1 cellular context compared by ENCODE assay signal in the genomic region with DNA sequence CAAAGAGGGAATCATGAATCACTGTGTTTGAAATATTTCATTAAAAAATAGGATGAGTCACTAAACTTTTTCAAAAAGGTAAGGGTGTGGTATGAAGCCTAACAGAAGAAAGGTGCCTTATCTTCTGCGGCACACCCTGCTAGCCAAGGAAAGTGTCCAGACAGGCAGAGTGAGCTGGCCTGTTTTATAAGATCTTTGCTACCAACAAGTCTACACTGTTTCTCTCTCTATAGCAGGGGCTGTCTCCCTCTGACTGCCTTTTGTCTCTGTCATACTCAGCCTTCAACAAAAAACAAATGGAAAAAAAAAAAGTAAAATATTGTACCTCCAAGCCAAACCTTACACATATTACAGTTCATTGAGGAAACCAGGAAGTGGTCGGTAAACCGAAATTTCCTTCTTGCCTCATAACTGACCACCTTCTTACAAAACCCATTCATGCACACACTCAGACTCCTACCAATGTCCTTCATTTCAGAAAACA.
TF ChIP-seq lines count a peak whose summit lies in the region.

No MANE protein-coding gene starts in this region.

TF ChIP-seq in K562, 482 proteins besides CTCF, POLR2A, EP300 and RAD21 (continued from another document):
- TF ChIP-seq COPS2 (conservative IDR thresholded peaks at IDR 0.05) (no peak), ZNF830 (CRISPR knock-in tag; IDR thresholded peaks at IDR 0.05) (no peak), CEBPB (tag; IDR thresholded peaks at IDR 0.05) (peak; percentile 72), STAT5A (IDR thresholded peaks at IDR 0.05; ENCODE audit: borderline replicate concordance, low read length) (peak; percentile 48; the same call in 1 of the 2 replicates), SIRT6 (IDR thresholded peaks at IDR 0.05; ENCODE audit: low read depth, low read length) (no peak), TAF7 (tag; IDR thresholded peaks at IDR 0.05) (no peak), ILF3 (IDR thresholded peaks at IDR 0.05; ENCODE audit: borderline replicate concordance) (no peak), ARID1B (IDR thresholded peaks at IDR 0.05) (peak; percentile 80), JUND (IDR thresholded peaks at IDR 0.05; ENCODE audit: borderline replicate concordance, low read depth, low read length) (peak; percentile 58; the same call in 1 of the 2 replicates), JUND (tag; IDR thresholded peaks at IDR 0.05; ENCODE audit: borderline replicate concordance, low read depth, low read length) (no peak; the same call in 1 of the 3 replicates), ILK (tag; IDR thresholded peaks at IDR 0.05; ENCODE audit: borderline replicate concordance, low read depth) (no peak), HDAC8 (tag; IDR thresholded peaks at IDR 0.05) (no peak), RNF2 (IDR thresholded peaks at IDR 0.05) (0 out of 2 replicates have a peak, but pooled peaks have one; percentile 18), HDAC2 (IDR thresholded peaks at IDR 0.05) (0 out of 2 replicates have a peak, but pooled peaks have one; percentile 33), PURB (CRISPR knock-in tag; IDR thresholded peaks at IDR 0.05; ENCODE audit: low read depth) (no peak), ZBTB17 (CRISPR knock-in tag; IDR thresholded peaks at IDR 0.05) (no peak), LEF1 (IDR thresholded peaks at IDR 0.05) (peak; percentile 36; the same call in 1 of the 2 replicates), CBFA2T2 (conservative IDR thresholded peaks at IDR 0.05) (peak; percentile 73), E2F3 (CRISPR knock-in tag; IDR thresholded peaks at IDR 0.05) (no peak), CBFA2T3 (IDR thresholded peaks at IDR 0.05) (peak; percentile 87), SOX6 (IDR thresholded peaks at IDR 0.05) (peak; percentile 95), RCOR1 (IDR thresholded peaks at IDR 0.05; ENCODE audit: borderline replicate concordance in 1 of 2, low read depth in 2 of 2, low read length in 2 of 2) (peak; percentile 11 to 69; a peak in 3 of 4 replicates), CTBP1 (IDR thresholded peaks at IDR 0.05; ENCODE audit: borderline replicate concordance) (peak; percentile 79; the same call in 1 of the 2 replicates), TAF1 (IDR thresholded peaks at IDR 0.05; ENCODE audit: control insufficient read depth, extremely low read depth, insufficient read depth, low read length, severe bottlenecking) (no peak), MXI1 (IDR thresholded peaks at IDR 0.05; ENCODE audit: low read depth, low read length) (no peak), TAL1 (IDR thresholded peaks at IDR 0.05) (peak; percentile 73), PTTG1 (tag; IDR thresholded peaks at IDR 0.05; ENCODE audit: low read depth) (no peak), MAFF (IDR thresholded peaks at IDR 0.05; ENCODE audit: low read length) (no peak), L3MBTL2 (IDR thresholded peaks at IDR 0.05) (no peak), TRIM28 (IDR thresholded peaks at IDR 0.05) (peak; percentile 38; the same call in 1 of the 2 replicates), TCF3 (CRISPR knock-in tag; IDR thresholded peaks at IDR 0.05) (peak; percentile 76), WHSC1 (IDR thresholded peaks at IDR 0.05; ENCODE audit: low read length) (no peak), ZNF165 (CRISPR knock-in tag; IDR thresholded peaks at IDR 0.05; ENCODE audit: borderline replicate concordance) (no peak), HDGF (IDR thresholded peaks at IDR 0.05) (no peak), SP2 (IDR thresholded peaks at IDR 0.05; ENCODE audit: extremely low read depth, low read depth, low read length, poor library complexity, severe bottlenecking) (no peak), FOSL1 (tag; conservative IDR thresholded peaks at IDR 0.05) (peak; percentile 76), MEIS2 (IDR thresholded peaks at IDR 0.05; ENCODE audit: partially characterized antibody) (peak; percentile 5), ARID2 (IDR thresholded peaks at IDR 0.05) (no peak), ZNF551 (CRISPR knock-in tag; IDR thresholded peaks at IDR 0.05) (no peak)
- TF ChIP-seq, protein P1, sequence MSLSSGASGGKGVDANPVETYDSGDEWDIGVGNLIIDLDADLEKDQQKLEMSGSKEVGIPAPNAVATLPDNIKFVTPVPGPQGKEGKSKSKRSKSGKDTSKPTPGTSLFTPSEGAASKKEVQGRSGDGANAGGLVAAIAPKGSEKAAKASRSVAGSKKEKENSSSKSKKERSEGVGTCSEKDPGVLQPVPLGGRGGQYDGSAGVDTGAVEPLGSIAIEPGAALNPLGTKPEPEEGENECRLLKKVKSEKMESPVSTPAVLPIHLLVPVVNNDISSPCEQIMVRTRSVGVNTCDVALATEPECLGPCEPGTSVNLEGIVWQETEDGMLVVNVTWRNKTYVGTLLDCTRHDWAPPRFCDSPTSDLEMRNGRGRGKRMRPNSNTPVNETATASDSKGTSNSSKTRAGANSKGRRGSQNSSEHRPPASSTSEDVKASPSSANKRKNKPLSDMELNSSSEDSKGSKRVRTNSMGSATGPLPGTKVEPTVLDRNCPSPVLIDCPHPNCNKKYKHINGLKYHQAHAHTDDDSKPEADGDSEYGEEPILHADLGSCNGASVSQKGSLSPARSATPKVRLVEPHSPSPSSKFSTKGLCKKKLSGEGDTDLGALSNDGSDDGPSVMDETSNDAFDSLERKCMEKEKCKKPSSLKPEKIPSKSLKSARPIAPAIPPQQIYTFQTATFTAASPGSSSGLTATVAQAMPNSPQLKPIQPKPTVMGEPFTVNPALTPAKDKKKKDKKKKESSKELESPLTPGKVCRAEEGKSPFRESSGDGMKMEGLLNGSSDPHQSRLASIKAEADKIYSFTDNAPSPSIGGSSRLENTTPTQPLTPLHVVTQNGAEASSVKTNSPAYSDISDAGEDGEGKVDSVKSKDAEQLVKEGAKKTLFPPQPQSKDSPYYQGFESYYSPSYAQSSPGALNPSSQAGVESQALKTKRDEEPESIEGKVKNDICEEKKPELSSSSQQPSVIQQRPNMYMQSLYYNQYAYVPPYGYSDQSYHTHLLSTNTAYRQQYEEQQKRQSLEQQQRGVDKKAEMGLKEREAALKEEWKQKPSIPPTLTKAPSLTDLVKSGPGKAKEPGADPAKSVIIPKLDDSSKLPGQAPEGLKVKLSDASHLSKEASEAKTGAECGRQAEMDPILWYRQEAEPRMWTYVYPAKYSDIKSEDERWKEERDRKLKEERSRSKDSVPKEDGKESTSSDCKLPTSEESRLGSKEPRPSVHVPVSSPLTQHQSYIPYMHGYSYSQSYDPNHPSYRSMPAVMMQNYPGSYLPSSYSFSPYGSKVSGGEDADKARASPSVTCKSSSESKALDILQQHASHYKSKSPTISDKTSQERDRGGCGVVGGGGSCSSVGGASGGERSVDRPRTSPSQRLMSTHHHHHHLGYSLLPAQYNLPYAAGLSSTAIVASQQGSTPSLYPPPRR (CRISPR knock-in tag; IDR thresholded peaks at IDR 0.05; ENCODE audit: borderline replicate concordance), result no peak
- TF ChIP-seq, protein P2, sequence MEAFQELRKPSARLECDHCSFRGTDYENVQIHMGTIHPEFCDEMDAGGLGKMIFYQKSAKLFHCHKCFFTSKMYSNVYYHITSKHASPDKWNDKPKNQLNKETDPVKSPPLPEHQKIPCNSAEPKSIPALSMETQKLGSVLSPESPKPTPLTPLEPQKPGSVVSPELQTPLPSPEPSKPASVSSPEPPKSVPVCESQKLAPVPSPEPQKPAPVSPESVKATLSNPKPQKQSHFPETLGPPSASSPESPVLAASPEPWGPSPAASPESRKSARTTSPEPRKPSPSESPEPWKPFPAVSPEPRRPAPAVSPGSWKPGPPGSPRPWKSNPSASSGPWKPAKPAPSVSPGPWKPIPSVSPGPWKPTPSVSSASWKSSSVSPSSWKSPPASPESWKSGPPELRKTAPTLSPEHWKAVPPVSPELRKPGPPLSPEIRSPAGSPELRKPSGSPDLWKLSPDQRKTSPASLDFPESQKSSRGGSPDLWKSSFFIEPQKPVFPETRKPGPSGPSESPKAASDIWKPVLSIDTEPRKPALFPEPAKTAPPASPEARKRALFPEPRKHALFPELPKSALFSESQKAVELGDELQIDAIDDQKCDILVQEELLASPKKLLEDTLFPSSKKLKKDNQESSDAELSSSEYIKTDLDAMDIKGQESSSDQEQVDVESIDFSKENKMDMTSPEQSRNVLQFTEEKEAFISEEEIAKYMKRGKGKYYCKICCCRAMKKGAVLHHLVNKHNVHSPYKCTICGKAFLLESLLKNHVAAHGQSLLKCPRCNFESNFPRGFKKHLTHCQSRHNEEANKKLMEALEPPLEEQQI (IDR thresholded peaks at IDR 0.05), result no peak
- TF ChIP-seq, protein P3, sequence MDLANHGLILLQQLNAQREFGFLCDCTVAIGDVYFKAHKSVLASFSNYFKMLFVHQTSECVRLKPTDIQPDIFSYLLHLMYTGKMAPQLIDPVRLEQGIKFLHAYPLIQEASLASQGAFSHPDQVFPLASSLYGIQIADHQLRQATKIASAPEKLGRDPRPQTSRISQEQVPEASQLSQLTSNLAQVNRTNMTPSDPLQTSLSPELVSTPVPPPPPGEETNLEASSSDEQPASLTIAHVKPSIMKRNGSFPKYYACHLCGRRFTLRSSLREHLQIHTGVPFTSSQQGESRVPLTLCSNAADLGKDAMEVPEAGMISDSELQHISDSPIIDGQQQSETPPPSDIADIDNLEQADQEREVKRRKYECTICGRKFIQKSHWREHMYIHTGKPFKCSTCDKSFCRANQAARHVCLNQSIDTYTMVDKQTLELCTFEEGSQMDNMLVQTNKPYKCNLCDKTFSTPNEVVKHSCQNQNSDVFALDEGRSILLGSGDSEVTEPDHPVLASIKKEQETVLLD (IDR thresholded peaks at IDR 0.05), result 0 out of 2 replicates have a peak, but pooled peaks have one; percentile 32
- TF ChIP-seq, protein P4, sequence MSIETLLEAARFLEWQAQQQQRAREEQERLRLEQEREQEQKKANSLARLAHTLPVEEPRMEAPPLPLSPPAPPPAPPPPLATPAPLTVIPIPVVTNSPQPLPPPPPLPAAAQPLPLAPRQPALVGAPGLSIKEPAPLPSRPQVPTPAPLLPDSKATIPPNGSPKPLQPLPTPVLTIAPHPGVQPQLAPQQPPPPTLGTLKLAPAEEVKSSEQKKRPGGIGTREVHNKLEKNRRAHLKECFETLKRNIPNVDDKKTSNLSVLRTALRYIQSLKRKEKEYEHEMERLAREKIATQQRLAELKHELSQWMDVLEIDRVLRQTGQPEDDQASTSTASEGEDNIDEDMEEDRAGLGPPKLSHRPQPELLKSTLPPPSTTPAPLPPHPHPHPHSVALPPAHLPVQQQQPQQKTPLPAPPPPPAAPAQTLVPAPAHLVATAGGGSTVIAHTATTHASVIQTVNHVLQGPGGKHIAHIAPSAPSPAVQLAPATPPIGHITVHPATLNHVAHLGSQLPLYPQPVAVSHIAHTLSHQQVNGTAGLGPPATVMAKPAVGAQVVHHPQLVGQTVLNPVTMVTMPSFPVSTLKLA (conservative IDR thresholded peaks at IDR 0.05), result 0 out of 4 replicates have a peak, but pooled peaks of 1 of the 2 experiments have one; percentile 6
- TF ChIP-seq, protein P5, sequence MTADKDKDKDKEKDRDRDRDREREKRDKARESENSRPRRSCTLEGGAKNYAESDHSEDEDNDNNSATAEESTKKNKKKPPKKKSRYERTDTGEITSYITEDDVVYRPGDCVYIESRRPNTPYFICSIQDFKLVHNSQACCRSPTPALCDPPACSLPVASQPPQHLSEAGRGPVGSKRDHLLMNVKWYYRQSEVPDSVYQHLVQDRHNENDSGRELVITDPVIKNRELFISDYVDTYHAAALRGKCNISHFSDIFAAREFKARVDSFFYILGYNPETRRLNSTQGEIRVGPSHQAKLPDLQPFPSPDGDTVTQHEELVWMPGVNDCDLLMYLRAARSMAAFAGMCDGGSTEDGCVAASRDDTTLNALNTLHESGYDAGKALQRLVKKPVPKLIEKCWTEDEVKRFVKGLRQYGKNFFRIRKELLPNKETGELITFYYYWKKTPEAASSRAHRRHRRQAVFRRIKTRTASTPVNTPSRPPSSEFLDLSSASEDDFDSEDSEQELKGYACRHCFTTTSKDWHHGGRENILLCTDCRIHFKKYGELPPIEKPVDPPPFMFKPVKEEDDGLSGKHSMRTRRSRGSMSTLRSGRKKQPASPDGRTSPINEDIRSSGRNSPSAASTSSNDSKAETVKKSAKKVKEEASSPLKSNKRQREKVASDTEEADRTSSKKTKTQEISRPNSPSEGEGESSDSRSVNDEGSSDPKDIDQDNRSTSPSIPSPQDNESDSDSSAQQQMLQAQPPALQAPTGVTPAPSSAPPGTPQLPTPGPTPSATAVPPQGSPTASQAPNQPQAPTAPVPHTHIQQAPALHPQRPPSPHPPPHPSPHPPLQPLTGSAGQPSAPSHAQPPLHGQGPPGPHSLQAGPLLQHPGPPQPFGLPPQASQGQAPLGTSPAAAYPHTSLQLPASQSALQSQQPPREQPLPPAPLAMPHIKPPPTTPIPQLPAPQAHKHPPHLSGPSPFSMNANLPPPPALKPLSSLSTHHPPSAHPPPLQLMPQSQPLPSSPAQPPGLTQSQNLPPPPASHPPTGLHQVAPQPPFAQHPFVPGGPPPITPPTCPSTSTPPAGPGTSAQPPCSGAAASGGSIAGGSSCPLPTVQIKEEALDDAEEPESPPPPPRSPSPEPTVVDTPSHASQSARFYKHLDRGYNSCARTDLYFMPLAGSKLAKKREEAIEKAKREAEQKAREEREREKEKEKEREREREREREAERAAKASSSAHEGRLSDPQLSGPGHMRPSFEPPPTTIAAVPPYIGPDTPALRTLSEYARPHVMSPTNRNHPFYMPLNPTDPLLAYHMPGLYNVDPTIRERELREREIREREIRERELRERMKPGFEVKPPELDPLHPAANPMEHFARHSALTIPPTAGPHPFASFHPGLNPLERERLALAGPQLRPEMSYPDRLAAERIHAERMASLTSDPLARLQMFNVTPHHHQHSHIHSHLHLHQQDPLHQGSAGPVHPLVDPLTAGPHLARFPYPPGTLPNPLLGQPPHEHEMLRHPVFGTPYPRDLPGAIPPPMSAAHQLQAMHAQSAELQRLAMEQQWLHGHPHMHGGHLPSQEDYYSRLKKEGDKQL (CRISPR knock-in tag; IDR thresholded peaks at IDR 0.05; ENCODE audit: borderline replicate concordance), result no peak
- TF ChIP-seq, protein P6, sequence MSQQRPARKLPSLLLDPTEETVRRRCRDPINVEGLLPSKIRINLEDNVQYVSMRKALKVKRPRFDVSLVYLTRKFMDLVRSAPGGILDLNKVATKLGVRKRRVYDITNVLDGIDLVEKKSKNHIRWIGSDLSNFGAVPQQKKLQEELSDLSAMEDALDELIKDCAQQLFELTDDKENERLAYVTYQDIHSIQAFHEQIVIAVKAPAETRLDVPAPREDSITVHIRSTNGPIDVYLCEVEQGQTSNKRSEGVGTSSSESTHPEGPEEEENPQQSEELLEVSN (IDR thresholded peaks at IDR 0.05; ENCODE audit: borderline replicate concordance in 1 of 2, extremely low read depth in 1 of 2, insufficient read depth in 1 of 2, insufficient read length in 1 of 2, low read depth in 1 of 2, low read length in 1 of 2, poor library complexity in 1 of 2, severe bottlenecking in 1 of 2), result no peak
